1 cellular context compared by ENCODE assay signal in the genomic region with DNA sequence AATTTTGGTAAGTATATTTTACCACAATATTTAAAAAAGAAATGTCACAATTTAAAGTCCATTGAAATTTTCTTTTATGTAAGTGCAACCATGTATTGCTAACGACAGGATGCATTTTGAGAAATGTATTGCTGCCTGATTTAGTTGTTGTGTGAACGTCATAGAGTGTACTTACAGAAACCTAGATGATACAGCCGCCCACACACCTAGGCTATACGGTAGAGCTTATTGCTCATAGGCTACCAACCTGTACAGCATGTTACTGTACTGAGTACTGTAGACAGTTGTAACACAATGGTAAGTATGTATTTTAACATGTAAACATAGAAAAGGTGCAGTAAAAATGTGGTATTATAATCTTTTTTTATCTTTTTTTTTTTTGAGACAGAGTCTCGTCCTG.
TF ChIP-seq lines count a peak whose summit lies in the region.

No MANE protein-coding gene starts in this region.

TF ChIP-seq in GM23338, 12 proteins besides CTCF, POLR2A, EP300 and RAD21 (continued from another document):
- no peak for TF ChIP-seq EZH2 (IDR thresholded peaks at IDR 0.05; ENCODE audit: low read depth, unreplicated experiment)
- no peak for TF ChIP-seq CREB1 (CRISPR knock-in tag; IDR thresholded peaks at IDR 0.05; ENCODE audit: low read depth)
- TF ChIP-seq STAT1 (IDR thresholded peaks at IDR 0.05; ENCODE audit: unreplicated experiment): no peak
